23 cellular contexts compared by ENCODE assay signal in genomic region chr1:154661110-154661509, GRCh38. TPM values are rescaled to one million over a fixed set of nuclear protein-coding genes. Genes with fewer than 3 reads are reported as not detected.
A peak's percentile ranks its signal among the peaks of the same experiment; 100 is the strongest.
DNase-seq lines count a peak whose midpoint lies in the region; ATAC-seq, FAIRE-seq and TF ChIP-seq lines count a peak whose summit lies in the region.
"Had no signal": no experiment of that assay in that cellular context is flagged by ENCODE, and none has a peak within 500 bp of the region (broad histone marks: within the 10 kb centered on the region; RNA-seq: fewer than 3 reads in every experiment).

No MANE protein-coding gene starts in this region.

- H3K4me1 Mint-ChIP-seq in GM23338 (peaks cover 4% of the 10 kb centered on the region; the same call in 1 of the 3 replicates), memory B cell (no peaks in the 10 kb centered on the region)
- H3K4me1 Mint-ChIP-seq: CD4-positive, alpha-beta memory T cell; IgD-negative memory B cell had no signal

- no peaks in the 10 kb centered on the region for H3K79me1 ChIP-seq in H1 (ENCODE audit: low read depth, low read length)

- H2AK5ac ChIP-seq in H1 (ENCODE audit: low read depth, low read length) = no peak overlapping the region

- CTCF ChIA-PET in H1 (lab: Charles Lee; ENCODE audit: partially characterized antibody) = interaction anchor here (1.1 kb wide), 1 partner anchor 81 kb away, joined by 3 read pairs; no protein-coding TSS in a partner anchor

- H3K23me2 ChIP-seq in H1 (ENCODE audit: low read depth, low read length) = no peaks in the 10 kb centered on the region

- H4K20me1 ChIP-seq in GM23338 (replicated peaks; ENCODE audit: insufficient read depth) (no peaks in the 10 kb centered on the region), H1 (replicated peaks in 1 of 2; ENCODE audit: control insufficient read depth in 1 of 2, insufficient read depth in 2 of 2, low read length in 2 of 2) (no peaks in the 10 kb centered on the region)
- H4K20me1 ChIP-seq: BLaER1 had no signal

- no peaks in the 10 kb centered on the region for H3K9me3 Mint-ChIP-seq in GM23338
- no peaks in the 10 kb centered on the region for H3K9me3 Mint-ChIP-seq in memory B cell
- H3K9me3 Mint-ChIP-seq: CD4-positive, alpha-beta memory T cell; IgD-negative memory B cell had no signal

- H3K9ac ChIP-seq in H1 (replicated peaks in 1 of 4; ENCODE audit: extremely low read depth in 1 of 4, low read depth in 3 of 4, low read length in 3 of 4) = no peak overlapping the region
- H3K9ac ChIP-seq: BLaER1 had no signal

- no peak overlapping the region for H2AFZ ChIP-seq in GM23338
- H2AFZ ChIP-seq in H1 (ENCODE audit: low read length) = no peak overlapping the region

- no peak overlapping the region for H3K27ac ChIP-seq in GM23338 (ENCODE audit: low read depth)
- H3K27ac ChIP-seq in H1 (ENCODE audit: low read depth, low read length) = no peak overlapping the region
- H3K27ac ChIP-seq: A549, BLaER1, Peyer's patch, SK-N-MC had no signal

- TF ChIP-seq RAD21 in H1 (IDR thresholded peaks at IDR 0.05 in 1 of 2, conservative IDR thresholded peaks at IDR 0.05 in 1 of 2; ENCODE audit: low read depth in 2 of 2, low read length in 2 of 2) = peak; percentile 24 to 40; a peak in 3 of 4 replicates

- peak; percentile 86 for ATAC-seq in GM23338
- ATAC-seq in memory B cell (ENCODE audit: low read depth) = peak; percentile 59
- ATAC-seq in GM19351 (IDR thresholded peaks at IDR 0.05; ENCODE audit: unreplicated experiment) = no peak
- ATAC-seq: A549, Right ventricle myocardium inferior had no signal

- H3K4me3 ChIP-seq in GM23338 (no peak overlapping the region), H1 (ENCODE audit: extremely low read depth in 1 of 4, insufficient read depth in 2 of 4, low read depth in 3 of 4, low read length in 4 of 4) (no peak overlapping the region)
- H3K4me3 ChIP-seq: A549, BLaER1, HAP-1, MG63, Peyer's patch, SK-N-MC had no signal

- H3K4me3 Mint-ChIP-seq in GM23338 (no peak overlapping the region), memory B cell (no peak overlapping the region)
- H3K4me3 Mint-ChIP-seq: CD4-positive, alpha-beta memory T cell; IgD-negative memory B cell had no signal

- H4K8ac ChIP-seq in H1 (ENCODE audit: extremely low read depth, insufficient read depth, low read length) = no peak overlapping the region

- no peak overlapping the region for H4K91ac ChIP-seq in H1 (replicated peaks; ENCODE audit: insufficient read length, low read length)

- TF ChIP-seq POLR2A in H1 (IDR thresholded peaks at IDR 0.05; ENCODE audit: control extremely low read depth in 1 of 2, low read depth in 2 of 2, low read length in 2 of 2) = no peak

- H3K27ac Mint-ChIP-seq in GM23338 (no peak overlapping the region), memory B cell (no peak overlapping the region)
- H3K27ac Mint-ChIP-seq: CD4-positive, alpha-beta memory T cell; IgD-negative memory B cell had no signal

- H3K4ac ChIP-seq in H1 (replicated peaks; ENCODE audit: insufficient read length, low read depth, low read length) = no peak overlapping the region

- H3F3A ChIP-seq in GM23338 (replicated peaks; ENCODE audit: low read depth) = no peaks in the 10 kb centered on the region

- peaks cover 0 to 4% of the 10 kb centered on the region in 2 experiments; a peak in 1 of 4 replicates for H3K9me3 ChIP-seq in H1 (ENCODE audit: insufficient read depth in 2 of 2, low read depth in 1 of 2, low read length in 1 of 2)
- H3K9me3 ChIP-seq: A549, BLaER1, HAP-1, MG63, Peyer's patch had no signal

- no peak overlapping the region for H3K14ac ChIP-seq in H1 (ENCODE audit: insufficient read length)

- TF ChIP-seq EP300 in H1 (IDR thresholded peaks at IDR 0.05; ENCODE audit: borderline replicate concordance in 1 of 2, low read depth in 2 of 2, low read length in 2 of 2) = no peak

- H3K36me3 ChIP-seq in GM23338 (ENCODE audit: insufficient read depth) (no peaks in the 10 kb centered on the region), H1 (ENCODE audit: control insufficient read depth in 2 of 4, insufficient read depth in 4 of 4, low read length in 3 of 4) (no peaks in the 10 kb centered on the region)
- H3K36me3 ChIP-seq: BLaER1, HAP-1, MG63, Peyer's patch had no signal

- 60% methylated on average over 2 of the region's 2 CpGs; no CpG with 5 or more reads in 1 of the 2 experiments for WGBS in H1 (ENCODE audit: extremely low coverage in 1 of 2, insufficient coverage in 1 of 2, insufficient read length in 1 of 2, insufficient replicate concordance in 2 of 2, low coverage in 1 of 2, low lambda C conversion rate in 2 of 2, missing lambda C conversion rate in 1 of 2), 2 experiments

- no peak overlapping the region for H2BK20ac ChIP-seq in H1 (ENCODE audit: low read length)

- DNase-seq in GM23338 (ENCODE audit: low spot score) (peak; percentile 59), NCI-H526 (lab: John Stamatoyannopoulos, UW) (peak; percentile 72 to 82), H1 (ENCODE audit: low read depth in 1 of 2, low spot score in 2 of 2) (no peak), memory B cell (ENCODE audit: low spot score in 2 of 2) (no peak), NCI-H1417 treated with DMSO at 0.1 percent for 48 hours (lab: John Stamatoyannopoulos, UW) (no peak)
- DNase-seq in stimulated activated naive CD4-positive, alpha-beta T cell treated with Interleukin-2 at 50 U/mL for 16 hours (lab: John Stamatoyannopoulos, UW) = no peak
- DNase-seq: Calu3; CD4-positive, alpha-beta memory T cell; Kasumi-1; MG63; NCI-H1092; NCI-H1694; NCI-H2081 treated with DMSO at 0.1 percent for 48 hours; NCI-H226; NCI-H524; Peyer's patch had no signal

- no peaks in the 10 kb centered on the region for H3K9me2 ChIP-seq in GM23338 (ENCODE audit: insufficient read depth)

- H2BK120ac ChIP-seq in H1 (replicated peaks; ENCODE audit: low read depth, low read length) = no peak overlapping the region

- H3K4me1 ChIP-seq in GM23338 (ENCODE audit: insufficient read depth) = no peaks in the 10 kb centered on the region
- H3K4me1 ChIP-seq in H1 (replicated peaks in 1 of 4; ENCODE audit: control insufficient read depth in 3 of 4, insufficient read depth in 4 of 4, low read length in 3 of 4) = peaks cover 0 to 3% (median 0%) of the 10 kb centered on the region in 4 experiments; a peak in 1 of 7 replicates
- H3K4me1 ChIP-seq: A549, BLaER1, HAP-1, Peyer's patch had no signal

- H3K23ac ChIP-seq in H1 (ENCODE audit: insufficient read length) = no peak overlapping the region

- H3K27me3 ChIP-seq in GM23338 (ENCODE audit: insufficient read depth) (no peaks in the 10 kb centered on the region), H1 (replicated peaks in 1 of 4; ENCODE audit: control insufficient read depth in 3 of 4, extremely low read depth in 1 of 4, insufficient read depth in 3 of 4, low read length in 3 of 4) (no peaks in the 10 kb centered on the region)
- H3K27me3 ChIP-seq: BLaER1, Peyer's patch had no signal

- no peak overlapping the region for H3K56ac ChIP-seq in H1 (replicated peaks; ENCODE audit: insufficient read length, low read depth, low read length)

- POLR2A ChIA-PET in H1 (lab: Charles Lee; ENCODE audit: partially characterized antibody) = interaction anchor here (1.6 kb wide), 1 partner anchor 34 kb away, joined by 4 read pairs; no protein-coding TSS in a partner anchor

- no peak overlapping the region for H3K18ac ChIP-seq in H1 (ENCODE audit: extremely low read depth, low read length)

- H2BK12ac ChIP-seq in H1 (ENCODE audit: low read depth, low read length) = no peak overlapping the region

- no peak overlapping the region for H2BK15ac ChIP-seq in H1 (ENCODE audit: low read length)

- no peak overlapping the region for H4K5ac ChIP-seq in H1 (ENCODE audit: insufficient read length, low read depth, low read length)

- H2BK5ac ChIP-seq in H1 (ENCODE audit: low read depth, low read length) = no peak overlapping the region

- H3K4me2 ChIP-seq in GM23338 (no peak overlapping the region), H1 (ENCODE audit: insufficient read depth in 1 of 2, low read depth in 2 of 2, low read length in 2 of 2) (no peak overlapping the region)
- H3K4me2 ChIP-seq: A549, BLaER1 had no signal

- TF ChIP-seq CTCF in GM23338 (conservative IDR thresholded peaks at IDR 0.05; ENCODE audit: low read depth in 2 of 2) = peak; percentile 15 to 34; a peak in 2 of 4 replicates
- TF ChIP-seq CTCF in H1 (IDR thresholded peaks at IDR 0.05; ENCODE audit: control extremely low read depth in 1 of 3, insufficient read depth in 1 of 3, low read depth in 1 of 3, low read length in 3 of 3) = peak in 1 of 3 experiments; percentile 24; a peak in 2 of 4 replicates

- peak; percentile 19 for FAIRE-seq in H1 (lab: Jason Lieb, UNC)
- FAIRE-seq: A549 had no signal

- H3K36me3 Mint-ChIP-seq in GM23338 (ENCODE audit: low read depth) (no peaks in the 10 kb centered on the region), memory B cell (no peaks in the 10 kb centered on the region)
- H3K36me3 Mint-ChIP-seq: CD4-positive, alpha-beta memory T cell; IgD-negative memory B cell had no signal

- H3K27me3 Mint-ChIP-seq in GM23338 (ENCODE audit: insufficient read depth, low read depth, poor library complexity) (no peaks in the 10 kb centered on the region), memory B cell (peaks cover 10% of the 10 kb centered on the region)

- H3K79me2 ChIP-seq in GM23338 (replicated peaks; ENCODE audit: insufficient read depth) (no peaks in the 10 kb centered on the region), H1 (ENCODE audit: control insufficient read depth in 1 of 2, insufficient read depth in 2 of 2, low read length in 2 of 2) (no peaks in the 10 kb centered on the region)

TF ChIP-seq in GM23338, 12 proteins besides CTCF, POLR2A, EP300 and RAD21 (continues in another document):
- TF ChIP-seq JUNB (IDR thresholded peaks at IDR 0.05; ENCODE audit: unreplicated experiment) (no peak), POLR2AphosphoS5 (IDR thresholded peaks at IDR 0.05; ENCODE audit: low read depth) (no peak)

TF ChIP-seq in H1, 55 proteins besides CTCF, POLR2A, EP300 and RAD21 (continues in another document):
- TF ChIP-seq SUZ12 (IDR thresholded peaks at IDR 0.05; ENCODE audit: low read length) (no peak), SIRT6 (IDR thresholded peaks at IDR 0.05; ENCODE audit: low read length) (no peak), ZNF274 (IDR thresholded peaks at IDR 0.05; ENCODE audit: borderline replicate concordance, extremely low read depth, low read length) (no peak), SP1 (IDR thresholded peaks at IDR 0.05; ENCODE audit: low read depth, low read length) (no peak), JUND (IDR thresholded peaks at IDR 0.05; ENCODE audit: low read length) (no peak)

RNA-seq across cellular contexts. Expression of gene ADAR, which starts 53.1 kb away (rescaled TPM):
- 188 TPM in 2 replicates for total RNA-seq in GM23338 (2014; rRNA removed; shearing (Covaris generic))
- polyA plus RNA-seq in GM23338 (2016; fragmentation: Nextera tagmentation; extraction: Ambion mirVana) = 80.0 and 96.4 TPM in 2 replicates
- total RNA-seq in H1 (2021; fragmentation: NEBNext Ultra II Directional; extraction: Animal tissue kit (Norgen Biotek cat#: 25700)) = 235 and 242 TPM in 2 replicates
- polyA plus RNA-seq in H1 (2011; rRNA removed) = 104 and 125 TPM in 2 replicates
- 130 TPM for polyA plus RNA-seq in H1 (2011; cell fraction: cytosol; rRNA removed)
- 201 TPM for polyA plus RNA-seq in H1 (2011; cell fraction: nucleus; rRNA removed)
- polyA plus RNA-seq in H1 (2012, experiment 1 of 2) = 117 to 140 TPM (median 138 TPM) in 4 replicates
- polyA plus RNA-seq in H1 (2012, experiment 2 of 2) = 25.3 TPM
- polyA plus RNA-seq in H1 (2013, experiment 1 of 2) = 106 TPM
- 110 TPM for polyA plus RNA-seq in H1 (2013, experiment 2 of 2)
- 406 and 507 TPM in 2 replicates for polyA minus RNA-seq in H1 (2011; rRNA and poly(A)+ RNA removed)
- polyA minus RNA-seq in H1 (2011; cell fraction: cytosol; rRNA and poly(A)+ RNA removed) = 153 TPM
- polyA minus RNA-seq in H1 (2011; cell fraction: nucleus; rRNA and poly(A)+ RNA removed) = 195 TPM

Comparison
In these comparisons a context has a peak if more than half of its experiments do, and no peak if none do; other contexts are left out.
1. DNase-seq: peak in GM23338 (single experiment) and NCI-H526 (2 of 2); none in H1 (0 of 2), memory B cell (0 of 2), NCI-H1417 treated with DMSO at 0.1 percent for 48 hours (single experiment) and stimulated activated naive CD4-positive, alpha-beta T cell treated with Interleukin-2 at 50 U/mL for 16 hours (single experiment).